ENCODE assay signal across 21 cellular contexts in genomic region chr2:226366920-226367319, GRCh38.
DNase-seq lines count a peak whose midpoint lies in the region; TF ChIP-seq lines count a peak whose summit lies in the region.
"Had no signal": no experiment of that assay in that cellular context is flagged by ENCODE, and none has a peak within 500 bp of the region (broad histone marks: within the 10 kb centered on the region; RNA-seq: fewer than 3 reads in every experiment).

No MANE protein-coding gene starts in this region.

- H3K27me3 Mint-ChIP-seq in endodermal cell (ENCODE audit: insufficient read depth), result no peaks in the 10 kb centered on the region
- H3K27me3 Mint-ChIP-seq: CD4-positive, CD25-positive, alpha-beta regulatory T cell had no signal

- H3K4me1 ChIP-seq in BLaER1 (peaks cover 8% of the 10 kb centered on the region; the same call in 1 of the 2 replicates), endodermal cell (ENCODE audit: control insufficient read depth, insufficient read depth, low read length) (no peaks in the 10 kb centered on the region)

- no peaks in the 10 kb centered on the region for H3K27me3 ChIP-seq in BLaER1
- H3K27me3 ChIP-seq in endodermal cell (ENCODE audit: control insufficient read depth, insufficient read depth, low read length, poor library complexity, severe bottlenecking), result no peaks in the 10 kb centered on the region
- H3K27me3 ChIP-seq in brain microvascular endothelial cell (replicated peaks), result no peaks in the 10 kb centered on the region

- H3K27ac ChIP-seq in BLaER1, result 0 out of 2 replicates have a peak overlapping the region, but pooled peaks have one; percentile 22
- H3K27ac ChIP-seq in endodermal cell (ENCODE audit: low read depth, low read length), result no peak overlapping the region
- no peak overlapping the region for H3K27ac ChIP-seq in brain microvascular endothelial cell
- H3K27ac ChIP-seq: GM23248, HL-60 had no signal

- TF ChIP-seq CTCF in endodermal cell (conservative IDR thresholded peaks at IDR 0.05), result no peak
- TF ChIP-seq CTCF in brain microvascular endothelial cell (IDR thresholded peaks at IDR 0.05; ENCODE audit: low read depth, low read length, missing control alignments), result no peak

- DNase-seq in HK-2 (ENCODE audit: unreplicated experiment) (peak; percentile 6), endodermal cell (no peak), kidney tubule cell (ENCODE audit: low spot score) (peak; percentile 48), brain microvascular endothelial cell (no peak), NCI-H748 (lab: John Stamatoyannopoulos, UW; ENCODE audit: unreplicated experiment) (no peak)
- no peak for DNase-seq in activated CD8-positive, alpha-beta memory T cell treated with anti-CD3 and anti-CD28 coated beads for 24 hours
- DNase-seq: C1 segment of cervical spinal cord; CD4-positive, CD25-positive, alpha-beta regulatory T cell; CD8-positive, alpha-beta memory T cell; COR-L47; DMS 273 treated with DMSO at 0.1 percent for 48 hours; DMS53; DND-41; EL; GM23248; HCEC 1CT; IMR-90 had no signal

- H3K36me3 ChIP-seq in BLaER1 (no peaks in the 10 kb centered on the region), endodermal cell (ENCODE audit: control insufficient read depth, insufficient read depth, low read length) (no peaks in the 10 kb centered on the region), brain microvascular endothelial cell (replicated peaks) (no peaks in the 10 kb centered on the region)

- in situ Hi-C loops in brain microvascular endothelial cell (cut with HindIII; ENCODE audit: low pct_ligation_motif_present, low sequenced_read_pairs), result no loop called here

- H3K4me2 ChIP-seq in BLaER1, result peak overlapping the region; percentile 26; the same call in 1 of the 2 replicates

- peak overlapping the region; percentile 32 for H3K27ac Mint-ChIP-seq in endodermal cell
- H3K27ac Mint-ChIP-seq: B cell; CD4-positive, CD25-positive, alpha-beta regulatory T cell; CD8-positive, alpha-beta memory T cell had no signal

- no peaks in the 10 kb centered on the region for H3K9me3 Mint-ChIP-seq in endodermal cell

- H3K9ac ChIP-seq in BLaER1 (no peak overlapping the region), endodermal cell (ENCODE audit: extremely low read depth, low read length, poor library complexity, severe bottlenecking) (no peak overlapping the region)
- H3K9ac ChIP-seq: GM23248 had no signal

- no peak overlapping the region for H3K4me3 Mint-ChIP-seq in endodermal cell
- H3K4me3 Mint-ChIP-seq: B cell; CD4-positive, CD25-positive, alpha-beta regulatory T cell; CD8-positive, alpha-beta memory T cell had no signal

- H3K4me3 ChIP-seq in BLaER1 (no peak overlapping the region), endodermal cell (ENCODE audit: low read length) (no peak overlapping the region), brain microvascular endothelial cell (ENCODE audit: low read depth, low read length) (no peak overlapping the region)
- H3K4me3 ChIP-seq: GM12878, GM23248 had no signal

- 92 to 95% methylated on average over 6 to 7 of the region's 7 CpGs for WGBS in endodermal cell (ENCODE audit: insufficient coverage in 1 of 2, insufficient read length in 1 of 2), 2 experiments

- no peaks in the 10 kb centered on the region for H4K20me1 ChIP-seq in BLaER1

- H3K9me3 ChIP-seq in BLaER1 (no peaks in the 10 kb centered on the region), endodermal cell (ENCODE audit: control insufficient read depth, low read length) (no peaks in the 10 kb centered on the region)

- no peaks in the 10 kb centered on the region for H3K36me3 Mint-ChIP-seq in endodermal cell (ENCODE audit: low read depth)
- H3K36me3 Mint-ChIP-seq: CD4-positive, CD25-positive, alpha-beta regulatory T cell; CD8-positive, alpha-beta memory T cell had no signal

- H3K4me1 Mint-ChIP-seq in endodermal cell, result peaks cover 11% of the 10 kb centered on the region
- H3K4me1 Mint-ChIP-seq: B cell; CD4-positive, CD25-positive, alpha-beta regulatory T cell; CD8-positive, alpha-beta memory T cell had no signal

Comparison
In these comparisons a context has a peak if more than half of its experiments do, and no peak if none do; other contexts are left out.
1. DNase-seq: peak in HK-2 (single experiment) and kidney tubule cell (single experiment); none in endodermal cell (single experiment), activated CD8-positive, alpha-beta memory T cell treated with anti-CD3 and anti-CD28 coated beads for 24 hours (single experiment), brain microvascular endothelial cell (single experiment) and NCI-H748 (single experiment).